Comparison of ENCODE assay signal across 8 cellular contexts in genomic region chr12:53179694-53180269, GRCh38. TPM values are rescaled to one million over a fixed set of nuclear protein-coding genes. Genes with fewer than 3 reads are reported as not detected.
A peak's percentile ranks its signal among the peaks of the same experiment; 100 is the strongest.
DNase-seq lines count a peak whose midpoint lies in the region; ATAC-seq and TF ChIP-seq lines count a peak whose summit lies in the region.

No MANE protein-coding gene starts in this region.

- H3K36me3 ChIP-seq in HUES6 (ENCODE audit: control insufficient read depth, insufficient read depth, low read length) (peaks cover 22% of the 10 kb centered on the region), brain microvascular endothelial cell (replicated peaks) (peaks cover 14% of the 10 kb centered on the region)

- H3K9me3 ChIP-seq in HUES6 (ENCODE audit: control insufficient read depth, insufficient read depth, low read depth, low read length), result no peaks in the 10 kb centered on the region

- H3K27ac ChIP-seq in HUES6 (ENCODE audit: low read depth, low read length), result no peak overlapping the region
- peak overlapping the region; percentile 87 for H3K27ac ChIP-seq in brain microvascular endothelial cell
- H3K27ac ChIP-seq in temporal lobe (ENCODE audit: low read depth, low read length), result peak overlapping the region; percentile 92

- H3K27me3 ChIP-seq in HUES6 (ENCODE audit: control insufficient read depth, insufficient read depth, low read length) (peaks cover 48% of the 10 kb centered on the region), brain microvascular endothelial cell (replicated peaks) (no peaks in the 10 kb centered on the region)

- ATAC-seq in GM21515 (IDR thresholded peaks at IDR 0.05; ENCODE audit: unreplicated experiment) (peak; percentile 15), left lobe of liver (peak; percentile 20)

- H3K9ac ChIP-seq in HUES6 (ENCODE audit: low read length), result peak overlapping the region; percentile 75

- DNase-seq in COLO668 (lab: John Stamatoyannopoulos, UW; ENCODE audit: unreplicated experiment) (peak; percentile 25), brain microvascular endothelial cell (no peak), left lobe of liver (ENCODE audit: low spot score) (no peak), SK-N-DZ (ENCODE audit: low spot score) (no peak), KG1 (lab: John Stamatoyannopoulos, UW) (no peak)

- peak overlapping the region; percentile 97 for H3K4me3 ChIP-seq in HUES6 (ENCODE audit: low read depth, low read length)
- peak overlapping the region; percentile 79 for H3K4me3 ChIP-seq in brain microvascular endothelial cell (ENCODE audit: low read depth, low read length)

- peaks cover 16% of the 10 kb centered on the region for H3K4me1 ChIP-seq in HUES6 (ENCODE audit: control insufficient read depth, insufficient read depth, low read length)

- in situ Hi-C loops in brain microvascular endothelial cell (cut with HindIII; ENCODE audit: low pct_ligation_motif_present, low sequenced_read_pairs), result no loop called here

- no peak for TF ChIP-seq CTCF in brain microvascular endothelial cell (IDR thresholded peaks at IDR 0.05; ENCODE audit: low read depth, low read length, missing control alignments)

RNA-seq across cellular contexts. Expression of gene ZNF740, which starts 0.7 kb away (rescaled TPM):
- 25.9 TPM for total RNA-seq in left lobe of liver
- 15.5 TPM for total RNA-seq in temporal lobe
- 15.1 and 20.2 TPM in 2 replicates for polyA plus RNA-seq in SK-N-DZ (2014; cell fraction: cytosol; rRNA removed)
- polyA plus RNA-seq in SK-N-DZ (2014; cell fraction: nucleus; rRNA removed), result 30.2 and 38.9 TPM in 2 replicates

RNA-seq across cellular contexts. Expression of gene CSAD, which starts 0.9 kb away (rescaled TPM):
- total RNA-seq in left lobe of liver (53.6 TPM), temporal lobe (14.5 TPM)
- 8.3 and 10.5 TPM in 2 replicates for polyA plus RNA-seq in SK-N-DZ (2014; cell fraction: cytosol; rRNA removed)
- polyA plus RNA-seq in SK-N-DZ (2014; cell fraction: nucleus; rRNA removed), result 54.6 and 66.7 TPM in 2 replicates

RNA-seq across cellular contexts. Expression of gene ITGB7, which starts 27.3 kb away (rescaled TPM):
- total RNA-seq in left lobe of liver, result 8.6 TPM
- 0.25 TPM for total RNA-seq in temporal lobe
- polyA plus RNA-seq in SK-N-DZ (2014; cell fraction: cytosol; rRNA removed), result 0.14 TPM in 1 of 2 replicates, not detected in the other
- polyA plus RNA-seq in SK-N-DZ (2014; cell fraction: nucleus; rRNA removed), result not detected in 2 replicates

RNA-seq across cellular contexts. Expression of gene RARG, which starts 52.2 kb away (rescaled TPM):
- total RNA-seq in left lobe of liver (2.5 TPM), temporal lobe (1.7 TPM)
- polyA plus RNA-seq in SK-N-DZ (2014; cell fraction: cytosol; rRNA removed), result 0.35 and 2.0 TPM in 2 replicates
- polyA plus RNA-seq in SK-N-DZ (2014; cell fraction: nucleus; rRNA removed), result 1.9 and 2.2 TPM in 2 replicates
